Comparison of ENCODE assay signal across 2 cellular contexts in genomic region chr12:69677-70076, GRCh38. TPM values are rescaled to one million over a fixed set of nuclear protein-coding genes. Genes with fewer than 3 reads are reported as not detected.
"Had no signal": no experiment of that assay in that cellular context is flagged by ENCODE, and none has a peak within 500 bp of the region (broad histone marks: within the 10 kb centered on the region; RNA-seq: fewer than 3 reads in every experiment).

No MANE protein-coding gene starts in this region.

RNA-seq across cellular contexts. Expression of gene IQSEC3, which starts 3.1 kb away (rescaled TPM):
- total RNA-seq: G401, GM12878 had no signal
- polyA plus RNA-seq: GM12878 had no signal
